Comparison of ENCODE assay signal across 8 cellular contexts in the genomic region with DNA sequence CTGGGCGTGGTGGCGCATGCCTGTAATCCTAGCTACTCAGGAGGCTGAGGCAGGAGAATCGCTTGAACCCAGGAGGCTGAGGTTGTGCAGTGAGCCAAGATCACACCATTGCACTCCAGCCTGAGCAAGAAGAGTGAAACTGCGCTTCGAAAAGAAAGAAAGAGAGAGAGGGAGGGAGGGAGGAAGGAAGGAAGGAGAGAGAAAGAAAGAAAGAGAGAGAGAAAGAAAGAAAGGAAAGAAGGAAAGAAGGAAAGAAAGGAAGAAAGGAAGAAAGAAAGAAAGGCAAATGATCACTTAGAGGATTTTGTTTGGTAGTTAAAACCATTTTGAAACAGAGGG. TPM values are rescaled to one million over a fixed set of nuclear protein-coding genes. Genes with fewer than 3 reads are reported as not detected.
DNase-seq lines count a peak whose midpoint lies in the region; ATAC-seq and TF ChIP-seq lines count a peak whose summit lies in the region.
"Not testable (repeated sequence)": the region's sequence is repeated elsewhere in the genome, so short reads cannot be mapped to it uniquely, and the experiment has no call there.

No MANE protein-coding gene starts in this region.

- H3K4me1 Mint-ChIP-seq in CD4-positive, alpha-beta memory T cell: peaks cover 45 to 75% (median 61%) of the 10 kb centered on the region in 4 donors
- H3K4me1 Mint-ChIP-seq in T-helper 17 cell: peaks cover 58% of the 10 kb centered on the region
- H3K4me1 Mint-ChIP-seq in activated T-cell treated with anti-CD3 and anti-CD28 coated beads, Interleukin-2, amount 50 U/mL, for 24 hours (ENCODE audit: low read depth): peaks cover 74% of the 10 kb centered on the region
- peaks cover 72% of the 10 kb centered on the region for H3K4me1 Mint-ChIP-seq in activated naive CD8-positive, alpha-beta T cell treated with anti-CD3 and anti-CD28 coated beads, Interleukin-2, amount 50 U/mL, for 24 hours
- H3K4me1 Mint-ChIP-seq in glutamatergic neuron (ENCODE audit: low read depth, unreplicated experiment): not testable (repeated sequence)
- peaks cover 43 to 82% (median 77%) of the 10 kb centered on the region in 7 donors for H3K4me1 Mint-ChIP-seq in naive thymus-derived CD4-positive, alpha-beta T cell
- peaks cover 69% of the 10 kb centered on the region for H3K4me1 Mint-ChIP-seq in stimulated activated effector memory CD8-positive, alpha-beta T cell treated with anti-CD3 and anti-CD28 coated beads, Interleukin-12 subunit alpha, Interleukin-12 subunit beta, amount 100 ng/mL, for 72 hours

- peak overlapping the region in 4 of 7 donors; percentile 9 to 97 (median 50) for H3K27ac Mint-ChIP-seq in CD4-positive, alpha-beta memory T cell
- H3K27ac Mint-ChIP-seq in T-helper 17 cell (peak overlapping the region; percentile 94), glutamatergic neuron (ENCODE audit: unreplicated experiment) (peak overlapping the region; percentile 77)
- peak overlapping the region; percentile 92 for H3K27ac Mint-ChIP-seq in activated T-cell treated with anti-CD3 and anti-CD28 coated beads, Interleukin-2, amount 50 U/mL, for 24 hours
- peak overlapping the region; percentile 84 for H3K27ac Mint-ChIP-seq in activated naive CD8-positive, alpha-beta T cell treated with anti-CD3 and anti-CD28 coated beads, Interleukin-2, amount 50 U/mL, for 24 hours
- H3K27ac Mint-ChIP-seq in naive thymus-derived CD4-positive, alpha-beta T cell: peak overlapping the region in 6 of 9 donors; percentile 40 to 99 (median 80)
- H3K27ac Mint-ChIP-seq in stimulated activated effector memory CD8-positive, alpha-beta T cell treated with anti-CD3 and anti-CD28 coated beads, Interleukin-12 subunit alpha, Interleukin-12 subunit beta, amount 100 ng/mL, for 72 hours: peak overlapping the region; percentile 98

- intact Hi-C loops in CD4-positive, alpha-beta memory T cell (cut with micrococcal nuclease); naive thymus-derived CD4-positive, alpha-beta T cell (cut with micrococcal nuclease); uterus (cut with DNase I; ENCODE audit: low total_unique reads): not testable (repeated sequence)

- H3K36me3 ChIP-seq in CD4-positive, alpha-beta memory T cell (ENCODE audit: insufficient read depth, low read length): peaks cover 15% of the 10 kb centered on the region
- H3K36me3 ChIP-seq in naive thymus-derived CD4-positive, alpha-beta T cell (ENCODE audit: control insufficient read depth in 2 of 3, insufficient read depth in 3 of 3, low read length in 3 of 3): peaks cover 8 to 17% (median 9%) of the 10 kb centered on the region in 3 experiments
- H3K36me3 ChIP-seq in uterus: not testable (repeated sequence)

- peak overlapping the region in 2 of 8 donors; percentile 22 to 58 for H3K4me3 Mint-ChIP-seq in CD4-positive, alpha-beta memory T cell
- H3K4me3 Mint-ChIP-seq in T-helper 17 cell: peak overlapping the region; percentile 53
- H3K4me3 Mint-ChIP-seq in activated T-cell treated with anti-CD3 and anti-CD28 coated beads, Interleukin-2, amount 50 U/mL, for 24 hours; glutamatergic neuron (ENCODE audit: unreplicated experiment); naive thymus-derived CD4-positive, alpha-beta T cell; stimulated activated effector memory CD8-positive, alpha-beta T cell treated with anti-CD3 and anti-CD28 coated beads, Interleukin-12 subunit alpha, Interleukin-12 subunit beta, amount 100 ng/mL, for 72 hours: not testable (repeated sequence)
- H3K4me3 Mint-ChIP-seq in activated naive CD8-positive, alpha-beta T cell treated with anti-CD3 and anti-CD28 coated beads, Interleukin-2, amount 50 U/mL, for 24 hours: peak overlapping the region; percentile 7

- TF ChIP-seq POLR2A in uterus (IDR thresholded peaks at IDR 0.05): not testable (repeated sequence)

- POLR2A ChIA-PET in CD4-positive, alpha-beta memory T cell (lab: Charles Lee; ENCODE audit: partially characterized antibody): interaction anchor here (8.5 to 9.5 kb wide), 4 partner anchors 12 to 117 kb away, joined by 94 to 743 read pairs (median 300); no protein-coding TSS in a partner anchor
- POLR2A ChIA-PET in naive thymus-derived CD4-positive, alpha-beta T cell (lab: Charles Lee): interaction anchor here (1.6 to 9.8 kb wide), 5 partner anchors 10 to 43 kb away, joined by 6 to 652 read pairs (median 184); no protein-coding TSS in a partner anchor

- TF ChIP-seq CTCF in glutamatergic neuron (IDR thresholded peaks at IDR 0.05; ENCODE audit: partially characterized antibody, unreplicated experiment); uterus (IDR thresholded peaks at IDR 0.05): not testable (repeated sequence)

- not testable (repeated sequence) for ATAC-seq in T-helper 17 cell; activated naive CD8-positive, alpha-beta T cell treated with anti-CD3 and anti-CD28 coated beads, Interleukin-2, amount 50 U/mL, for 24 hours; naive thymus-derived CD4-positive, alpha-beta T cell; stimulated activated effector memory CD8-positive, alpha-beta T cell treated with anti-CD3 and anti-CD28 coated beads, Interleukin-12 subunit alpha, Interleukin-12 subunit beta, amount 100 ng/mL, for 72 hours

- not testable (repeated sequence) for H3K4me3 ChIP-seq in CD4-positive, alpha-beta memory T cell (ENCODE audit: low read length in 2 of 2); naive thymus-derived CD4-positive, alpha-beta T cell (ENCODE audit: low read length); uterus

- peaks cover 21 to 24% of the 10 kb centered on the region in 2 donors for H3K36me3 Mint-ChIP-seq in CD4-positive, alpha-beta memory T cell
- not testable (repeated sequence) for H3K36me3 Mint-ChIP-seq in T-helper 17 cell (ENCODE audit: low read depth); glutamatergic neuron (ENCODE audit: unreplicated experiment)
- H3K36me3 Mint-ChIP-seq in activated T-cell treated with anti-CD3 and anti-CD28 coated beads, Interleukin-2, amount 50 U/mL, for 24 hours (ENCODE audit: low read depth): peaks cover 26% of the 10 kb centered on the region
- H3K36me3 Mint-ChIP-seq in activated naive CD8-positive, alpha-beta T cell treated with anti-CD3 and anti-CD28 coated beads, Interleukin-2, amount 50 U/mL, for 24 hours (ENCODE audit: low read depth): peaks cover 26% of the 10 kb centered on the region
- H3K36me3 Mint-ChIP-seq in naive thymus-derived CD4-positive, alpha-beta T cell: peaks cover 1 to 24% (median 17%) of the 10 kb centered on the region in 5 donors
- peaks cover 35% of the 10 kb centered on the region for H3K36me3 Mint-ChIP-seq in stimulated activated effector memory CD8-positive, alpha-beta T cell treated with anti-CD3 and anti-CD28 coated beads, Interleukin-12 subunit alpha, Interleukin-12 subunit beta, amount 100 ng/mL, for 72 hours

- H3K9me3 ChIP-seq in CD4-positive, alpha-beta memory T cell (ENCODE audit: control insufficient read depth in 1 of 2, low read length in 2 of 2); T-helper 17 cell (ENCODE audit: control insufficient read depth, low read length, poor library complexity, severe bottlenecking); naive thymus-derived CD4-positive, alpha-beta T cell (ENCODE audit: control insufficient read depth in 2 of 3, low read length in 3 of 3); uterus: not testable (repeated sequence)

- CTCF ChIA-PET in CD4-positive, alpha-beta memory T cell (lab: Charles Lee; ENCODE audit: partially characterized antibody): interaction anchor here (0.9 to 8.2 kb wide), 4 partner anchors 12 to 121 kb away, joined by 3 to 128 read pairs (median 52); no protein-coding TSS in a partner anchor
- CTCF ChIA-PET in naive thymus-derived CD4-positive, alpha-beta T cell (lab: Charles Lee): interaction anchor here (1.3 to 8.6 kb wide), 3 partner anchors 12 to 46 kb away, joined by 4 to 77 read pairs (median 5); no protein-coding TSS in a partner anchor

- not testable (repeated sequence) for H3K27me3 ChIP-seq in CD4-positive, alpha-beta memory T cell (ENCODE audit: insufficient read depth, low read length); naive thymus-derived CD4-positive, alpha-beta T cell (ENCODE audit: control insufficient read depth in 2 of 2, insufficient read depth in 2 of 2, low read length in 2 of 2); uterus

- not testable (repeated sequence) for DNase-seq in CD4-positive, alpha-beta memory T cell; T-helper 17 cell; activated T-cell treated with anti-CD3 and anti-CD28 coated beads, Interleukin-2, amount 50 U/mL, for 24 hours; activated naive CD8-positive, alpha-beta T cell treated with anti-CD3 and anti-CD28 coated beads, Interleukin-2, amount 50 U/mL, for 24 hours; glutamatergic neuron; naive thymus-derived CD4-positive, alpha-beta T cell; stimulated activated effector memory CD8-positive, alpha-beta T cell treated with anti-CD3 and anti-CD28 coated beads, Interleukin-12 subunit alpha, Interleukin-12 subunit beta, amount 100 ng/mL, for 72 hours (ENCODE audit: low spot score in 2 of 2); uterus

- H3K9me3 Mint-ChIP-seq in CD4-positive, alpha-beta memory T cell; activated T-cell treated with anti-CD3 and anti-CD28 coated beads, Interleukin-2, amount 50 U/mL, for 24 hours; activated naive CD8-positive, alpha-beta T cell treated with anti-CD3 and anti-CD28 coated beads, Interleukin-2, amount 50 U/mL, for 24 hours; glutamatergic neuron (ENCODE audit: unreplicated experiment); naive thymus-derived CD4-positive, alpha-beta T cell; stimulated activated effector memory CD8-positive, alpha-beta T cell treated with anti-CD3 and anti-CD28 coated beads, Interleukin-12 subunit alpha, Interleukin-12 subunit beta, amount 100 ng/mL, for 72 hours: not testable (repeated sequence)

- not testable (repeated sequence) for H3K27ac ChIP-seq in CD4-positive, alpha-beta memory T cell (ENCODE audit: low read depth, low read length); naive thymus-derived CD4-positive, alpha-beta T cell (ENCODE audit: low read depth, low read length)
- peak overlapping the region; percentile 6 to 75 for H3K27ac ChIP-seq in uterus

- peaks cover 69% of the 10 kb centered on the region for H3K4me1 ChIP-seq in CD4-positive, alpha-beta memory T cell (ENCODE audit: insufficient read depth, low read length)
- peaks cover 41 to 55% of the 10 kb centered on the region in 2 donors for H3K4me1 ChIP-seq in naive thymus-derived CD4-positive, alpha-beta T cell (ENCODE audit: control insufficient read depth in 2 of 2, insufficient read depth in 2 of 2, low read length in 2 of 2)
- not testable (repeated sequence) for H3K4me1 ChIP-seq in uterus

- H3K27me3 Mint-ChIP-seq in CD4-positive, alpha-beta memory T cell; T-helper 17 cell; activated T-cell treated with anti-CD3 and anti-CD28 coated beads, Interleukin-2, amount 50 U/mL, for 24 hours; activated naive CD8-positive, alpha-beta T cell treated with anti-CD3 and anti-CD28 coated beads, Interleukin-2, amount 50 U/mL, for 24 hours; glutamatergic neuron (ENCODE audit: unreplicated experiment); naive thymus-derived CD4-positive, alpha-beta T cell: not testable (repeated sequence)

RNA-seq across cellular contexts. Expression of a gene that starts 7.9 kb away (rescaled TPM):
- total RNA-seq in CD4-positive, alpha-beta memory T cell: 1,000 to 10,000 TPM; 1,097 to 1,122 TPM
- polyA plus RNA-seq in CD4-positive, alpha-beta memory T cell: 1,000 to 10,000 TPM; 2,441 to 3,541 TPM
- total RNA-seq in T-helper 17 cell: 1,000 to 10,000 TPM; 1,324 to 1,494 TPM
- 18.1 TPM for total RNA-seq in glutamatergic neuron (ENCODE audit: unreplicated experiment)
- 1,000 to 10,000 TPM in 4 of 5 experiments, 100 to 1,000 TPM in 1; 614 to 1,412 (median 1,095) TPM for total RNA-seq in naive thymus-derived CD4-positive, alpha-beta T cell
- 1,000 to 10,000 TPM; 3,020 to 3,096 TPM for polyA plus RNA-seq in naive thymus-derived CD4-positive, alpha-beta T cell
- total RNA-seq in uterus: 100 to 1,000 TPM; 207 to 628 (median 416) TPM

RNA-seq across cellular contexts. Expression of a gene that starts 59.1 kb away (rescaled TPM):
- total RNA-seq in CD4-positive, alpha-beta memory T cell: 10 to 100 TPM; 83.4 to 83.9 TPM
- 10 to 100 TPM; 37.4 to 51.5 TPM for polyA plus RNA-seq in CD4-positive, alpha-beta memory T cell
- 100 to 1,000 TPM; 178 to 211 TPM for total RNA-seq in T-helper 17 cell
- total RNA-seq in glutamatergic neuron (ENCODE audit: unreplicated experiment): 42.1 TPM
- total RNA-seq in naive thymus-derived CD4-positive, alpha-beta T cell: 100 to 1,000 TPM in 2 of 5 experiments, 10 to 100 TPM in 3; 56.0 to 190 (median 73.1) TPM
- 10 to 100 TPM; 27.7 to 29.6 TPM for polyA plus RNA-seq in naive thymus-derived CD4-positive, alpha-beta T cell
- 100 to 1,000 TPM in 2 of 4 donors, 10 to 100 TPM in 1, 1 to 10 TPM in 1; 7.2 to 150 (median 79.5) TPM for total RNA-seq in uterus

RNA-seq across cellular contexts. Expression of a gene that starts 59.9 kb away (rescaled TPM):
- 10 to 100 TPM; 26.4 to 29.1 TPM for total RNA-seq in CD4-positive, alpha-beta memory T cell
- 1 to 10 TPM; 4.3 to 8.5 TPM for polyA plus RNA-seq in CD4-positive, alpha-beta memory T cell
- total RNA-seq in T-helper 17 cell (10 to 100 TPM; 11.2 to 13.9 TPM), glutamatergic neuron (ENCODE audit: unreplicated experiment) (34.7 TPM), uterus (10 to 100 TPM in 2 of 4 donors, 1 to 10 TPM in 2; 4.4 to 23.0 (median 16.2) TPM)
- total RNA-seq in naive thymus-derived CD4-positive, alpha-beta T cell: 10 to 100 TPM; 14.1 to 29.4 (median 23.3) TPM
- 10 to 100 TPM; 11.1 to 14.4 TPM for polyA plus RNA-seq in naive thymus-derived CD4-positive, alpha-beta T cell

Comparison
In these comparisons a context has a peak if more than half of its experiments do, and no peak if none do; other contexts are left out.
1. RNA of a gene that starts 7.9 kb away (total RNA-seq): 1,324 to 1,494 TPM in T-helper 17 cell, 1,097 to 1,122 TPM in CD4-positive, alpha-beta memory T cell, 614 to 1,412 TPM in naive thymus-derived CD4-positive, alpha-beta T cell and 207 to 628 TPM in uterus; 18.1 TPM in glutamatergic neuron (single experiment); every median in the first group is over 10 times any median in the second.
2. Peak in every context shown above with its lines, with median percentiles within 50 percentile points of each other: H3K27ac Mint-ChIP-seq.